Comparison of ENCODE assay signal across 8 cellular contexts in genomic region chr1:61337981-61338848, GRCh38.
DNase-seq lines count a peak whose midpoint lies in the region; ATAC-seq, FAIRE-seq and TF ChIP-seq lines count a peak whose summit lies in the region.

No MANE protein-coding gene starts in this region.

- peaks cover 10% of the 10 kb centered on the region for H3K79me2 ChIP-seq in HepG2 (ENCODE audit: insufficient read depth, low read length)

- POLR2A ChIA-PET in HepG2 (lab: Yijun Ruan, JAX), result interaction anchor here (0.9 to 1.6 kb wide), 3 partner anchors 38 to 181 kb away, joined by 3 to 4 read pairs (median 3); no protein-coding TSS in a partner anchor

- 19% methylated on average over 13 of the region's 13 CpGs for WGBS in HepG2 (ENCODE audit: low lambda C conversion rate)

- peak overlapping the region; percentile 67 for H3K4me2 ChIP-seq in HepG2 (ENCODE audit: low read depth, low read length)

- H3K27me3 Mint-ChIP-seq in dendritic cell treated with granulocyte-macrophage colony-stimulating factor and Interleukin-4, amounts not matched to agents 40 ng/mL and 50 ng/mL, for 4 days, result no peaks in the 10 kb centered on the region

- H3K27ac ChIP-seq in HepG2 (ENCODE audit: extremely low read length, insufficient read depth, low read length) (peak overlapping the region; percentile 78), temporal lobe (ENCODE audit: low read depth, low read length) (peak overlapping the region; percentile 64)

- no peaks in the 10 kb centered on the region; the same call in 1 of the 2 replicates for H4K20me1 ChIP-seq in HepG2 (ENCODE audit: insufficient read depth, low read length)

- CTCF ChIA-PET in HepG2 (lab: Yijun Ruan, JAX; ENCODE audit: low intra/inter-chr PET ratio, low total read pairs), result interaction anchor here (1.5 kb wide), 1 partner anchor 287 kb away, joined by 5 read pairs; no protein-coding TSS in a partner anchor

- no peaks in the 10 kb centered on the region for H3K27me3 ChIP-seq in HepG2 (ENCODE audit: control insufficient read depth in 1 of 2, insufficient read depth in 2 of 2, low read length in 2 of 2)

- no peaks in the 10 kb centered on the region for H3K36me3 Mint-ChIP-seq in dendritic cell treated with granulocyte-macrophage colony-stimulating factor and Interleukin-4, amounts not matched to agents 40 ng/mL and 50 ng/mL, for 4 days (ENCODE audit: low read depth)

- intact Hi-C loops in dendritic cell treated with granulocyte-macrophage colony-stimulating factor and Interleukin-4, amounts not matched to agents 40 ng/mL and 50 ng/mL, for 4 days (cut with micrococcal nuclease), result no loop called here
- intact Hi-C loops in HepG2 (cut with micrococcal nuclease; ENCODE audit: unreplicated experiment), result loop anchor here (1.0 to 5.0 kb wide), 5 partner anchors 45 to 287 kb away; no protein-coding TSS in a partner anchor

- H3K9ac ChIP-seq in HepG2 (ENCODE audit: insufficient read depth, low read depth, low read length), result peak overlapping the region; percentile 56

- TF ChIP-seq EP300 in HepG2 (IDR thresholded peaks at IDR 0.05; ENCODE audit: low read depth in 2 of 2, low read length in 2 of 2) (peak; percentile 36 to 65; a peak in 2 of 4 replicates), HepG2 (CRISPR knock-in tag; IDR thresholded peaks at IDR 0.05; ENCODE audit: borderline replicate concordance) (0 out of 2 replicates have a peak, but pooled peaks have one; percentile 30)

- no peak overlapping the region for H2AFZ ChIP-seq in HepG2 (ENCODE audit: low read length)

- TSS peak; percentile 28 for BruUV-seq in HepG2 (replicated peaks; lab: Mats Ljungman, UMichigan)

- H3K4me3 ChIP-seq in HFF-Myc (replicated peaks; ENCODE audit: low read depth, low read length) (no peak overlapping the region), HepG2 (replicated peaks in 1 of 3; ENCODE audit: insufficient read depth in 1 of 3, low read depth in 2 of 3, low read length in 3 of 3) (peak overlapping the region; percentile 7 to 39 (median 37); a peak in 2 of 6 replicates)

- H3K4me1 Mint-ChIP-seq in dendritic cell treated with granulocyte-macrophage colony-stimulating factor and Interleukin-4, amounts not matched to agents 40 ng/mL and 50 ng/mL, for 4 days (ENCODE audit: low read depth), result peaks cover 6% of the 10 kb centered on the region

- ATAC-seq in HepG2 (peak; percentile 95), GM18858 (IDR thresholded peaks at IDR 0.05; ENCODE audit: unreplicated experiment) (no peak), HG02588 (IDR thresholded peaks at IDR 0.05; ENCODE audit: unreplicated experiment) (no peak)

- peak; percentile 64 for TF ChIP-seq CTCF in HFF-Myc (IDR thresholded peaks at IDR 0.05; ENCODE audit: low read depth, low read length, missing control alignments)
- peak; percentile 69 for TF ChIP-seq CTCF in HepG2 (CRISPR knock-in tag; IDR thresholded peaks at IDR 0.05)

- in situ Hi-C loops in HepG2 (cut with HindIII; ENCODE audit: extremely low pct_ligation_motif_present, low pct_unique_long_range_greater_than_20kb), result loop anchor here (5.0 kb wide), 1 partner anchor 286 kb away; no protein-coding TSS in a partner anchor

- peak overlapping the region; percentile 12 for H3K27ac Mint-ChIP-seq in dendritic cell treated with granulocyte-macrophage colony-stimulating factor and Interleukin-4, amounts not matched to agents 40 ng/mL and 50 ng/mL, for 4 days

- H3K4me1 ChIP-seq in HepG2 (ENCODE audit: insufficient read depth, low read length), result peaks cover 47% of the 10 kb centered on the region

- no peak for TF ChIP-seq POLR2A in HepG2 (IDR thresholded peaks at IDR 0.05; ENCODE audit: insufficient read depth in 1 of 2, low read depth in 2 of 2, low read length in 2 of 2)

- peak; percentile 67; the same call in 1 of the 2 replicates for TF ChIP-seq RAD21 in HepG2 (CRISPR knock-in tag; IDR thresholded peaks at IDR 0.05)

- no peaks in the 10 kb centered on the region for H3K9me3 Mint-ChIP-seq in dendritic cell treated with granulocyte-macrophage colony-stimulating factor and Interleukin-4, amounts not matched to agents 40 ng/mL and 50 ng/mL, for 4 days

- peak; percentile 71 for FAIRE-seq in HepG2 (lab: Jason Lieb, UNC)

- H3K36me3 ChIP-seq in HepG2 (replicated peaks in 1 of 2; ENCODE audit: control insufficient read depth in 1 of 2, insufficient read depth in 2 of 2, low read length in 2 of 2), result peaks cover 5 to 17% of the 10 kb centered on the region in 2 experiments

- H3K4me3 Mint-ChIP-seq in dendritic cell treated with granulocyte-macrophage colony-stimulating factor and Interleukin-4, amounts not matched to agents 40 ng/mL and 50 ng/mL, for 4 days, result peak overlapping the region; percentile 22

- H3K9me3 ChIP-seq in HepG2 (ENCODE audit: low read length), result no peaks in the 10 kb centered on the region

- DNase-seq in AG08395 (ENCODE audit: low spot score), result peak; percentile 90
- peak; percentile 78 for DNase-seq in HFF-Myc (ENCODE audit: extremely low read depth, low read depth)
- peak; percentile 19 to 63 for DNase-seq in NOMO-1 (lab: John Stamatoyannopoulos, UW; ENCODE audit: unreplicated experiment in 2 of 2)
- DNase-seq in HepG2 (ENCODE audit: low spot score), result peak; percentile 91

TF ChIP-seq in HepG2, 621 proteins besides CTCF, POLR2A, EP300 and RAD21 (continues in another document):
- TF ChIP-seq TARDBP (CRISPR knock-in tag; IDR thresholded peaks at IDR 0.05) (no peak), KLF13 (CRISPR knock-in tag; IDR thresholded peaks at IDR 0.05) (no peak), TFAP4 (IDR thresholded peaks at IDR 0.05; ENCODE audit: borderline replicate concordance, low read depth) (peak; percentile 35; the same call in 1 of the 2 replicates), ZC3H13 (CRISPR knock-in tag; IDR thresholded peaks at IDR 0.05) (no peak), ZNF816 (CRISPR knock-in tag; IDR thresholded peaks at IDR 0.05; ENCODE audit: borderline replicate concordance) (no peak), ATF2 (CRISPR knock-in tag; IDR thresholded peaks at IDR 0.05) (peak; percentile 99), NR2F6 (IDR thresholded peaks at IDR 0.05) (peak; percentile 68), NR2F6 (CRISPR knock-in tag; IDR thresholded peaks at IDR 0.05) (peak; percentile 35; the same call in 1 of the 2 replicates), SRF (IDR thresholded peaks at IDR 0.05; ENCODE audit: low read depth, low read length) (no peak), MTA3 (CRISPR knock-in tag; IDR thresholded peaks at IDR 0.05) (no peak)
- TF ChIP-seq, protein P1, sequence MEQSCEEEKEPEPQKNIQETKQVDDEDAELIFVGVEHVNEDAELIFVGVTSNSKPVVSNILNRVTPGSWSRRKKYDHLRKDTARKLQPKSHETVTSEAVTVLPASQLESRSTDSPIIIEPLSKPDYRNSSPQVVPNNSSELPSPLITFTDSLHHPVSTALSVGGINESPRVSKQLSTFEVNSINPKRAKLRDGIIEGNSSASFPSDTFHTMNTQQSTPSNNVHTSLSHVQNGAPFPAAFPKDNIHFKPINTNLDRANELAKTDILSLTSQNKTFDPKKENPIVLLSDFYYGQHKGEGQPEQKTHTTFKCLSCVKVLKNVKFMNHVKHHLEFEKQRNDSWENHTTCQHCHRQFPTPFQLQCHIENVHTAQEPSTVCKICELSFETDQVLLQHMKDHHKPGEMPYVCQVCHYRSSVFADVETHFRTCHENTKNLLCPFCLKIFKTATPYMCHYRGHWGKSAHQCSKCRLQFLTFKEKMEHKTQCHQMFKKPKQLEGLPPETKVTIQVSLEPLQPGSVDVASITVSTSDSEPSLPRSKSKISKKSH (CRISPR knock-in tag; IDR thresholded peaks at IDR 0.05; ENCODE audit: borderline replicate concordance), result no peak

Comparison
In these comparisons a context has a peak if more than half of its experiments do, and no peak if none do; other contexts are left out.
1. DNase-seq: peak in every context shown above with its lines; median percentile 91 in HepG2; 90 in AG08395; 78 in HFF-Myc; 41 in NOMO-1.